Comparison of ENCODE assay signal across 11 cellular contexts in the genomic region with DNA sequence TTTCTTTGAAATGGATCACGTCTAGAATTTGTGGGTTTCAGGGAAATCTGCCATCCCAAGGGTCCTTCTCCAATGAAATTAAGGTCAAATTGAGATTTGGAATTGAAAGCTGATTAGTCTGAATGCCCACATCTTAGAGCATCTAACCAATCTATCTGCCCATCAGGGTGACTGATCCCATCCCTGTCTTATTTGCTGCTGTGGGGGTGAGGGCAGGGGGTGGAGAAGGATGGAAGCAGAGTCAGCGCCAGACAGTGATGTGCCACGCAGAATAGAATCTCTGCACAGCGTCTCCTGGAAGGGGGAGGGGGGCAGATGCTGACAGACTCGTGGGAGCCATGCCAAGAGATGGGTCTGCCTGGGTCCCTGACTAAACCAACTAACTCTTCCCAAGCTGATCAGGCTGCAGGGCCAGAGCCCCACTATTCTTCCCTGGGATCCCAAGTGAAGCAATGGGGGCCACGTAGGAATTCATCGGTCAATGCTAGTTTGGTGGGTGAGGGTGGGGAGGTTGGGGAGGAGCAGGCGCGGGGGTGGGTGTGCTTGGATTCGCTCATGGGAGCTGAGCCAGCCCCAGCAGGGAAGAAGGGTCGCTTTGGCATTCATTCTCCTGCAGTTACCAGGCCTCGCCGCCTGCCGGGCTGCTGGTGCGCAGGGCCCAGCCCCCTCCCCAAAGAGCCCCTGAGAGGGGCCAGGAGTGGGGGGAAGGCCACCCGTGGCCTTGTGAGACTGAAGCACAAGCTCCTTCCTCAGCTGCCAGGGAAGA. TPM values are rescaled to one million over a fixed set of nuclear protein-coding genes. Genes with fewer than 3 reads are reported as not detected.
DNase-seq lines count a peak whose midpoint lies in the region; ATAC-seq and TF ChIP-seq lines count a peak whose summit lies in the region.
"Had no signal": no experiment of that assay in that cellular context is flagged by ENCODE, and none has a peak within 500 bp of the region (broad histone marks: within the 10 kb centered on the region; RNA-seq: fewer than 3 reads in every experiment).

No MANE protein-coding gene starts in this region.

- H3K27ac ChIP-seq in tibial nerve (peak overlapping the region; percentile 3 to 94 (median 66)), testis (no peak overlapping the region)

- H3K4me3 ChIP-seq in tibial nerve (no peak overlapping the region), testis (no peak overlapping the region)
- H3K4me3 ChIP-seq: gastrocnemius medialis had no signal

- TF ChIP-seq POLR2A in tibial nerve (IDR thresholded peaks at IDR 0.05), result no peak
- TF ChIP-seq POLR2A in testis (IDR thresholded peaks at IDR 0.05), result no peak

- TF ChIP-seq CTCF in tibial nerve (IDR thresholded peaks at IDR 0.05) (no peak), testis (IDR thresholded peaks at IDR 0.05) (no peak)

- H3K27me3 ChIP-seq in tibial nerve (no peaks in the 10 kb centered on the region), testis (no peaks in the 10 kb centered on the region)

- ATAC-seq in GM19463 (IDR thresholded peaks at IDR 0.05; ENCODE audit: unreplicated experiment) (no peak), GM21367 (IDR thresholded peaks at IDR 0.05; ENCODE audit: unreplicated experiment) (no peak)

- no peaks in the 10 kb centered on the region for H3K9me3 ChIP-seq in tibial nerve
- H3K9me3 ChIP-seq in testis, result no peaks in the 10 kb centered on the region
- H3K9me3 ChIP-seq: gastrocnemius medialis had no signal

- H3K36me3 ChIP-seq in tibial nerve (no peaks in the 10 kb centered on the region), testis (ENCODE audit: low read depth, missing control alignments) (no peaks in the 10 kb centered on the region)
- H3K36me3 ChIP-seq: gastrocnemius medialis had no signal

- in situ Hi-C loops in SK-MEL-5 (cut with HindIII; ENCODE audit: low pct_unique_long_range_greater_than_20kb, low sequenced_read_pairs), result no loop called here

- peaks cover 0 to 29% (median 16%) of the 10 kb centered on the region in 4 donors for H3K4me1 ChIP-seq in tibial nerve
- no peaks in the 10 kb centered on the region for H3K4me1 ChIP-seq in testis

- no peak for TF ChIP-seq EP300 in tibial nerve (IDR thresholded peaks at IDR 0.05)

- peak; percentile 90 to 100 for DNase-seq in NCI-H524 (lab: John Stamatoyannopoulos, UW)
- DNase-seq in NCI-H524 treated with DMSO at 0.1 percent for 48 hours (lab: John Stamatoyannopoulos, UW), result no peak
- DNase-seq in SK-MEL-5 (ENCODE audit: low read depth, low spot score), result peak; percentile 53
- DNase-seq in iPS-NIHi7 (ENCODE audit: extremely low spot score), result peak; percentile 59
- no peak for DNase-seq in tibial nerve (ENCODE audit: low spot score in 2 of 2)
- no peak for DNase-seq in testis
- DNase-seq: activated T-cell treated with anti-CD3 and anti-CD28 coated beads, Interleukin-2, amount 50 U/mL, for 1 hour; gastrocnemius medialis; NK-92 treated with Interleukin-12 subunit alpha and Interleukin-12 subunit beta, amount 100 ng/mL, for 24 hours had no signal

- WGBS in tibial nerve, 2 donors, result 48 to 49% methylated on average over 13 to 16 of the region's 16 CpGs
- 66 to 75% methylated on average over 8 to 16 of the region's 16 CpGs for WGBS in testis, 2 donors

- intact Hi-C loops in testis (cut with DNase I; ENCODE audit: low total_unique reads), result no loop called here

RNA-seq across cellular contexts. Expression of gene CDK5RAP3, which starts 32.2 kb away (rescaled TPM):
- 39.3 and 46.2 TPM in 2 replicates for total RNA-seq in SK-MEL-5 (2014; rRNA removed; shearing (Covaris generic))
- polyA plus RNA-seq in SK-MEL-5 (2015; cell fraction: cytosol; rRNA removed), result 23.9 and 26.8 TPM in 2 replicates
- polyA plus RNA-seq in SK-MEL-5 (2015; cell fraction: nucleus; rRNA removed), result 1,929 and 2,020 TPM in 2 replicates
- total RNA-seq in tibial nerve, result 100 to 1,000 TPM; 163 to 310 (median 200) TPM
- total RNA-seq in testis, result 100 to 1,000 TPM; 221 to 281 TPM
- 192 TPM for polyA plus RNA-seq in testis (ENCODE audit: insufficient read depth, low read depth, low replicate concordance)

RNA-seq across cellular contexts. Expression of gene COPZ2, which starts 34.5 kb away (rescaled TPM):
- 9.3 and 10.2 TPM in 2 replicates for total RNA-seq in SK-MEL-5 (2014; rRNA removed; shearing (Covaris generic))
- 8.4 and 9.6 TPM in 2 replicates for polyA plus RNA-seq in SK-MEL-5 (2015; cell fraction: cytosol; rRNA removed)
- polyA plus RNA-seq in SK-MEL-5 (2015; cell fraction: nucleus; rRNA removed), result 6.3 and 20.2 TPM in 2 replicates
- 10 to 100 TPM; 40.5 to 73.9 (median 62.2) TPM for total RNA-seq in tibial nerve
- total RNA-seq in testis, result 10 to 100 TPM; 13.2 to 14.7 TPM
- 47.6 TPM for polyA plus RNA-seq in testis (ENCODE audit: insufficient read depth, low read depth, low replicate concordance)

RNA-seq across cellular contexts. Expression of gene NFE2L1, which starts 45.1 kb away (rescaled TPM):
- 32.6 and 35.4 TPM in 2 replicates for total RNA-seq in SK-MEL-5 (2014; rRNA removed; shearing (Covaris generic))
- 185 and 219 TPM in 2 replicates for polyA plus RNA-seq in SK-MEL-5 (2015; cell fraction: cytosol; rRNA removed)
- polyA plus RNA-seq in SK-MEL-5 (2015; cell fraction: nucleus; rRNA removed), result 61.3 and 71.3 TPM in 2 replicates
- 100 to 1,000 TPM; 216 to 327 (median 255) TPM for total RNA-seq in tibial nerve
- 100 to 1,000 TPM; 180 to 199 TPM for total RNA-seq in testis
- polyA plus RNA-seq in testis (ENCODE audit: insufficient read depth, low read depth, low replicate concordance), result 193 TPM

RNA-seq across cellular contexts. Expression of gene PRR15L, which starts 45.4 kb away (rescaled TPM):
- not detected in 2 replicates for total RNA-seq in SK-MEL-5 (2014; rRNA removed; shearing (Covaris generic))
- not detected in 2 replicates for polyA plus RNA-seq in SK-MEL-5 (2015; cell fraction: cytosol; rRNA removed)
- not detected in 2 replicates for polyA plus RNA-seq in SK-MEL-5 (2015; cell fraction: nucleus; rRNA removed)
- total RNA-seq in tibial nerve (not detected), testis (1 to 10 TPM in 1 of 2 donors, under 1 TPM in 1; 0.55 to 2.5 TPM)
- 6.2 TPM for polyA plus RNA-seq in testis (ENCODE audit: insufficient read depth, low read depth, low replicate concordance)

Comparison
In these comparisons a context has a peak if more than half of its experiments do, and no peak if none do; other contexts are left out.
1. DNase-seq: peak in NCI-H524 (2 of 2), SK-MEL-5 (single experiment) and iPS-NIHi7 (single experiment); none in NCI-H524 treated with DMSO at 0.1 percent for 48 hours (single experiment), tibial nerve (0 of 2) and testis (single experiment).
2. H3K27ac ChIP-seq: peak in tibial nerve (4 of 4); none in testis (0 of 2).